Comparison of ENCODE assay signal across 8 cellular contexts in genomic region chr1:145993618-145994390, GRCh38. TPM values are rescaled to one million over a fixed set of nuclear protein-coding genes. Genes with fewer than 3 reads are reported as not detected.
DNase-seq lines count a peak whose midpoint lies in the region; ATAC-seq and TF ChIP-seq lines count a peak whose summit lies in the region.

No MANE protein-coding gene starts in this region.

- peak overlapping the region; percentile 97; the same call in 1 of the 2 replicates for H3K4me2 ChIP-seq in DND-41 (ENCODE audit: insufficient read depth, low read length)

- H3K9me3 Mint-ChIP-seq in progenitor cell of endocrine pancreas (ENCODE audit: low read depth) = no peaks in the 10 kb centered on the region

- H3K36me3 Mint-ChIP-seq in progenitor cell of endocrine pancreas (ENCODE audit: insufficient read depth) = peaks cover 25% of the 10 kb centered on the region

- H3K27ac ChIP-seq in DND-41 (ENCODE audit: low read length) (no peak overlapping the region), RWPE2 (ENCODE audit: poor library complexity, severe bottlenecking) (peak overlapping the region; percentile 91), epithelial cell of prostate (peak overlapping the region; percentile 86)

- no peaks in the 10 kb centered on the region for H4K20me1 ChIP-seq in DND-41 (ENCODE audit: insufficient read depth, low read length)

- DNase-seq in DND-41 = no peak
- DNase-seq in RWPE2 (ENCODE audit: low spot score) = no peak
- no peak for DNase-seq in epithelial cell of prostate (ENCODE audit: low read depth, low spot score)
- DNase-seq in progenitor cell of endocrine pancreas (ENCODE audit: low spot score, unreplicated experiment) = no peak
- no peak for DNase-seq in DMS79 (lab: John Stamatoyannopoulos, UW)
- DNase-seq in NCI-H1436 (lab: John Stamatoyannopoulos, UW) = no peak
- no peak for DNase-seq in effector CD4-positive, alpha-beta T cell
- DNase-seq in NCI-H2196 (lab: John Stamatoyannopoulos, UW; ENCODE audit: unreplicated experiment) = no peak

- H3K36me3 ChIP-seq in DND-41 (ENCODE audit: insufficient read depth, low read length) (peaks cover 18% of the 10 kb centered on the region), RWPE2 (ENCODE audit: low read depth) (peaks cover 43% of the 10 kb centered on the region)

- peaks cover 38% of the 10 kb centered on the region for H3K4me1 Mint-ChIP-seq in progenitor cell of endocrine pancreas (ENCODE audit: low read depth)

- no peak overlapping the region for H3K9ac ChIP-seq in DND-41 (ENCODE audit: low read depth, low read length)

- peak overlapping the region; percentile 85 for H3K27ac Mint-ChIP-seq in progenitor cell of endocrine pancreas

- ATAC-seq in DND-41 (ENCODE audit: insufficient read depth, low read depth) (no peak), RWPE2 (ENCODE audit: low read depth) (no peak)

- H3K4me1 ChIP-seq in DND-41 (ENCODE audit: insufficient read depth, low read length) (peaks cover 46% of the 10 kb centered on the region), RWPE2 (ENCODE audit: insufficient read depth, poor library complexity, severe bottlenecking) (peaks cover 26% of the 10 kb centered on the region)

- H2AFZ ChIP-seq in DND-41 (ENCODE audit: low read depth, low read length) = no peak overlapping the region

- peak overlapping the region; percentile 94 for H3K4me3 Mint-ChIP-seq in progenitor cell of endocrine pancreas (ENCODE audit: low read depth)

- H3K4me3 ChIP-seq in DND-41 (ENCODE audit: low read depth in 1 of 2, low read length in 2 of 2) (no peak overlapping the region), RWPE2 (ENCODE audit: severe bottlenecking) (peak overlapping the region; percentile 54)

- H3K9me3 ChIP-seq in DND-41 (ENCODE audit: insufficient read depth, low read length, severe bottlenecking) (no peaks in the 10 kb centered on the region), RWPE2 (ENCODE audit: severe bottlenecking) (no peaks in the 10 kb centered on the region)

- H3K27me3 ChIP-seq in DND-41 (ENCODE audit: insufficient read depth, low read length, poor library complexity) (no peaks in the 10 kb centered on the region), RWPE2 (ENCODE audit: insufficient read depth, poor library complexity, severe bottlenecking) (no peaks in the 10 kb centered on the region)

- H3K27me3 Mint-ChIP-seq in progenitor cell of endocrine pancreas = no peaks in the 10 kb centered on the region

- TF ChIP-seq CTCF in DND-41 (IDR thresholded peaks at IDR 0.05; ENCODE audit: borderline replicate concordance, extremely low read depth, low read length, poor library complexity, severe bottlenecking) = no peak
- no peak for TF ChIP-seq CTCF in RWPE2 (IDR thresholded peaks at IDR 0.05; ENCODE audit: poor library complexity, severe bottlenecking)
- TF ChIP-seq CTCF in progenitor cell of endocrine pancreas (IDR thresholded peaks at IDR 0.05; ENCODE audit: unreplicated experiment) = no peak

- peaks cover 18% of the 10 kb centered on the region for H3K79me2 ChIP-seq in DND-41 (ENCODE audit: insufficient read depth, low read length)

RNA-seq across cellular contexts. Expression of gene TXNIP, which starts 2.6 kb away (rescaled TPM):
- 38.1 and 38.8 TPM in 2 replicates for total RNA-seq in progenitor cell of endocrine pancreas

RNA-seq across cellular contexts. Expression of gene HJV, which starts 27.7 kb away (rescaled TPM):
- not detected in 2 replicates for total RNA-seq in progenitor cell of endocrine pancreas

RNA-seq across cellular contexts. Expression of gene POLR3GL, which starts 29.3 kb away (rescaled TPM):
- 12.8 and 13.7 TPM in 2 replicates for total RNA-seq in progenitor cell of endocrine pancreas

RNA-seq across cellular contexts. Expression of gene ANKRD34A, which starts 29.4 kb away (rescaled TPM):
- 0.22 TPM in 1 of 2 replicates, not detected in the other for total RNA-seq in progenitor cell of endocrine pancreas

RNA-seq across cellular contexts. Expression of gene LIX1L, which starts 36.0 kb away (rescaled TPM):
- total RNA-seq in progenitor cell of endocrine pancreas = 4.2 and 4.5 TPM in 2 replicates
